In genomic region chr3:121836069-121836468, GRCh38 we compare ENCODE assay signal across 9 cellular contexts. TPM values are rescaled to one million over a fixed set of nuclear protein-coding genes. Genes with fewer than 3 reads are reported as not detected.
DNase-seq lines count a peak whose midpoint lies in the region; ATAC-seq and TF ChIP-seq lines count a peak whose summit lies in the region.
"Had no signal": no experiment of that assay in that cellular context is flagged by ENCODE, and none has a peak within 500 bp of the region (broad histone marks: within the 10 kb centered on the region; RNA-seq: fewer than 3 reads in every experiment).

No MANE protein-coding gene starts in this region.

- no TSS peak for BruUV-seq in PC-3 (replicated peaks; lab: Mats Ljungman, UMichigan)

- H3K9ac ChIP-seq in PC-3 (ENCODE audit: low read length), result peak overlapping the region; percentile 63; the same call in 1 of the 2 replicates

- H3K27me3 Mint-ChIP-seq in activated CD8-positive, alpha-beta memory T cell treated with anti-CD3 and anti-CD28 coated beads, Interleukin-2, amount 10 ng/mL, durations not matched to agents 7 days and 5 days, result no peaks in the 10 kb centered on the region

- H3K4me3 Mint-ChIP-seq in activated CD8-positive, alpha-beta memory T cell treated with anti-CD3 and anti-CD28 coated beads, Interleukin-2, amount 10 ng/mL, durations not matched to agents 7 days and 5 days, result peak overlapping the region; percentile 86

- H3K36me3 ChIP-seq in PC-3 (ENCODE audit: low read depth, low read length), result peaks cover 6% of the 10 kb centered on the region; the same call in 1 of the 2 replicates
- peaks cover 0 to 19% (median 7%) of the 10 kb centered on the region in 4 donors for H3K36me3 ChIP-seq in esophagus muscularis mucosa
- H3K36me3 ChIP-seq in stomach, result peaks cover 0 to 17% (median 3%) of the 10 kb centered on the region in 4 donors

- H3K36me3 Mint-ChIP-seq in activated CD8-positive, alpha-beta memory T cell treated with anti-CD3 and anti-CD28 coated beads, Interleukin-2, amount 10 ng/mL, durations not matched to agents 7 days and 5 days, result peaks cover 41% of the 10 kb centered on the region

- H3K4me1 ChIP-seq in PC-3 (ENCODE audit: insufficient read depth, low read length), result peaks cover 16% of the 10 kb centered on the region
- H3K4me1 ChIP-seq in esophagus muscularis mucosa, result peaks cover 16 to 29% (median 22%) of the 10 kb centered on the region in 4 donors
- H3K4me1 ChIP-seq in stomach, result peaks cover 0 to 32% (median 22%) of the 10 kb centered on the region in 4 donors

- no peak for TF ChIP-seq CTCF in PC-3 (conservative IDR thresholded peaks at IDR 0.05; ENCODE audit: low read depth, low read length)
- TF ChIP-seq CTCF in esophagus muscularis mucosa (IDR thresholded peaks at IDR 0.05), result no peak
- no peak for TF ChIP-seq CTCF in stomach (IDR thresholded peaks at IDR 0.05)

- intact Hi-C loops in PC-3 (cut with micrococcal nuclease) (loop anchor here (10.0 kb wide), 1 partner anchor 291 kb away; the partner anchor contains the start of gene POLQ), esophagus muscularis mucosa (cut with DNase I) (loop anchor here (5.0 to 10.0 kb wide), 2 partner anchors 89 to 291 kb away; partner anchors contain the start of genes GOLGB1 and POLQ), stomach (cut with DNase I; ENCODE audit: low total_unique reads) (no loop called here)

- H2AFZ ChIP-seq in PC-3 (ENCODE audit: low read length), result peak overlapping the region; percentile 99

- no peak for TF ChIP-seq EP300 in esophagus muscularis mucosa (IDR thresholded peaks at IDR 0.05)
- no peak for TF ChIP-seq EP300 in stomach (IDR thresholded peaks at IDR 0.05)

- H3K4me1 Mint-ChIP-seq in activated CD8-positive, alpha-beta memory T cell treated with anti-CD3 and anti-CD28 coated beads, Interleukin-2, amount 10 ng/mL, durations not matched to agents 7 days and 5 days, result peaks cover 46% of the 10 kb centered on the region

- H3K27ac Mint-ChIP-seq in activated CD8-positive, alpha-beta memory T cell treated with anti-CD3 and anti-CD28 coated beads, Interleukin-2, amount 10 ng/mL, durations not matched to agents 7 days and 5 days, result peak overlapping the region; percentile 81

- WGBS in esophagus muscularis mucosa, result 70% methylated on average over 4 of the region's 4 CpGs
- 68 to 79% (median 71%) methylated on average over 4 of the region's 4 CpGs for WGBS in stomach, 5 donors

- H3K79me2 ChIP-seq in PC-3 (ENCODE audit: low read length), result peaks cover 24% of the 10 kb centered on the region

- no peak for ATAC-seq in activated CD8-positive, alpha-beta memory T cell treated with anti-CD3 and anti-CD28 coated beads, Interleukin-2, amount 10 ng/mL, durations not matched to agents 7 days and 5 days
- no peak for ATAC-seq in PC-3
- ATAC-seq in GM18867 (IDR thresholded peaks at IDR 0.05; ENCODE audit: unreplicated experiment), result no peak

- no peaks in the 10 kb centered on the region for H3K9me3 Mint-ChIP-seq in activated CD8-positive, alpha-beta memory T cell treated with anti-CD3 and anti-CD28 coated beads, Interleukin-2, amount 10 ng/mL, durations not matched to agents 7 days and 5 days (ENCODE audit: low read depth)

- POLR2A ChIA-PET in PC-3 (lab: Charles Lee; ENCODE audit: unreplicated experiment), result no interaction called here

- TF ChIP-seq POLR2A in esophagus muscularis mucosa (IDR thresholded peaks at IDR 0.05; ENCODE audit: low read depth) (no peak), stomach (IDR thresholded peaks at IDR 0.05) (no peak)

- CTCF ChIA-PET in activated CD8-positive, alpha-beta memory T cell treated with anti-CD3 and anti-CD28 coated beads, Interleukin-2, amount 10 ng/mL, durations not matched to agents 7 days and 5 days (lab: Charles Lee), result no interaction called here
- CTCF ChIA-PET in PC-3 (lab: Charles Lee), result no interaction called here

- no peaks in the 10 kb centered on the region for H3F3A ChIP-seq in PC-3 (ENCODE audit: low read length, unreplicated experiment)

- DNase-seq in activated CD8-positive, alpha-beta memory T cell treated with anti-CD3 and anti-CD28 coated beads, Interleukin-2, amount 10 ng/mL, durations not matched to agents 7 days and 5 days, result no peak
- no peak for DNase-seq in activated CD8-positive, alpha-beta memory T cell treated with anti-CD3 and anti-CD28 coated beads, Interleukin-2, amount 50 U/mL, for 48 hours
- DNase-seq in PC-3 (no peak), esophagus muscularis mucosa (ENCODE audit: extremely low spot score) (no peak), stomach (no peak), nucleus accumbens (lab: John Stamatoyannopoulos, UW) (no peak), occipital lobe (lab: John Stamatoyannopoulos, UW) (no peak)
- DNase-seq: stimulated activated CD4-positive, alpha-beta T cell treated with anti-CD3 and anti-CD28 coated beads, Interleukin-1b, Interleukin-23, amount 100 ng/mL, for 48 hours had no signal

- no peaks in the 10 kb centered on the region for H3K9me3 ChIP-seq in PC-3 (ENCODE audit: low read length)
- no peaks in the 10 kb centered on the region for H3K9me3 ChIP-seq in esophagus muscularis mucosa
- H3K9me3 ChIP-seq in stomach, result no peaks in the 10 kb centered on the region

- peak overlapping the region; percentile 95 for H3K4me2 ChIP-seq in PC-3 (ENCODE audit: low read length)

- H4K20me1 ChIP-seq in PC-3 (ENCODE audit: low read length), result no peaks in the 10 kb centered on the region

- H3K27ac ChIP-seq in PC-3 (ENCODE audit: low read length) (no peak overlapping the region), esophagus muscularis mucosa (replicated peaks in 1 of 4) (no peak overlapping the region), stomach (peak overlapping the region in 2 of 5 donors; percentile 84 to 86)

- H3K27me3 ChIP-seq in PC-3 (ENCODE audit: low read length) (no peaks in the 10 kb centered on the region), esophagus muscularis mucosa (no peaks in the 10 kb centered on the region), stomach (no peaks in the 10 kb centered on the region)

- H3K9me2 ChIP-seq in PC-3 (replicated peaks; ENCODE audit: low read length), result no peaks in the 10 kb centered on the region

- H3K4me3 ChIP-seq in PC-3 (ENCODE audit: low read length) (peak overlapping the region; percentile 81), esophagus muscularis mucosa (peak overlapping the region; percentile 67 to 81 (median 74)), stomach (peak overlapping the region; percentile 70 to 78 (median 76))

RNA-seq across cellular contexts. Expression of gene EAF2, which starts 1.1 kb away (rescaled TPM):
- total RNA-seq in activated CD8-positive, alpha-beta memory T cell treated with anti-CD3 and anti-CD28 coated beads, Interleukin-2, amount 10 ng/mL, durations not matched to agents 7 days and 5 days, result 10 to 100 TPM; 19.9 to 22.0 TPM
- total RNA-seq in PC-3 (2014; rRNA removed) (2.8 and 8.6 TPM in 2 replicates), esophagus muscularis mucosa (1 to 10 TPM; 2.1 to 3.6 (median 2.9) TPM), stomach (10 to 100 TPM in 1 of 5 donors, 1 to 10 TPM in 2, not detected in 2; 1.2 to 10.5 (median 2.2) TPM), occipital lobe (5.3 TPM)
- polyA plus RNA-seq in stomach, result 10 to 100 TPM in 1 of 3 donors, 1 to 10 TPM in 2; 5.3 to 11.9 (median 6.4) TPM

RNA-seq across cellular contexts. Expression of gene IQCB1, which starts 1.2 kb away (rescaled TPM):
- total RNA-seq in activated CD8-positive, alpha-beta memory T cell treated with anti-CD3 and anti-CD28 coated beads, Interleukin-2, amount 10 ng/mL, durations not matched to agents 7 days and 5 days, result 10 to 100 TPM; 30.2 to 34.7 TPM
- total RNA-seq in PC-3 (2014; rRNA removed) (29.0 and 29.3 TPM in 2 replicates), esophagus muscularis mucosa (10 to 100 TPM; 10.4 to 15.6 (median 11.7) TPM), stomach (10 to 100 TPM in 2 of 5 donors, 1 to 10 TPM in 3; 1.8 to 40.6 (median 8.4) TPM), occipital lobe (37.6 TPM)
- polyA plus RNA-seq in stomach, result 10 to 100 TPM in 1 of 3 donors, 1 to 10 TPM in 2; 6.2 to 12.2 (median 9.2) TPM

RNA-seq across cellular contexts. Expression of gene SLC15A2, which starts 58.1 kb away (rescaled TPM):
- total RNA-seq in activated CD8-positive, alpha-beta memory T cell treated with anti-CD3 and anti-CD28 coated beads, Interleukin-2, amount 10 ng/mL, durations not matched to agents 7 days and 5 days, result 1 to 10 TPM; 2.4 to 4.8 TPM
- total RNA-seq in PC-3 (2014; rRNA removed) (0.12 and 0.91 TPM in 2 replicates), esophagus muscularis mucosa (1 to 10 TPM in 2 of 4 donors, under 1 TPM in 2; 0.52 to 2.1 (median 1.0) TPM), stomach (10 to 100 TPM in 2 of 5 donors, 1 to 10 TPM in 2, not detected in 1; 1.3 to 16.5 (median 11.4) TPM), occipital lobe (10.0 TPM)
- 1 to 10 TPM in 1 of 3 donors, under 1 TPM in 1, not detected in 1; 0.44 to 3.0 TPM for polyA plus RNA-seq in stomach
